Comparison of ENCODE assay signal across 8 cellular contexts in genomic region chr1:229253170-229253974, GRCh38. TPM values are rescaled to one million over a fixed set of nuclear protein-coding genes. Genes with fewer than 3 reads are reported as not detected.
DNase-seq lines count a peak whose midpoint lies in the region; ATAC-seq and TF ChIP-seq lines count a peak whose summit lies in the region.

No MANE protein-coding gene starts in this region.

- peak overlapping the region; percentile 61 for H3K4me3 Mint-ChIP-seq in activated CD8-positive, alpha-beta T cell treated with anti-CD3 and anti-CD28 coated beads for 36 hours

- ATAC-seq in activated CD8-positive, alpha-beta T cell treated with anti-CD3 and anti-CD28 coated beads for 36 hours, result peak; percentile 78
- ATAC-seq in HG03520 (IDR thresholded peaks at IDR 0.05; ENCODE audit: unreplicated experiment) (no peak), left lobe of liver (no peak)

- peak; percentile 47 for DNase-seq in activated CD8-positive, alpha-beta memory T cell treated with anti-CD3 and anti-CD28 coated beads, Interleukin-2, amount 50 U/mL, for 48 hours
- DNase-seq in activated CD8-positive, alpha-beta memory T cell treated with anti-CD3 and anti-CD28 coated beads, Interleukin-2, amount 50 U/mL, for 4 hours, result no peak
- peak; percentile 78 for DNase-seq in LoVo (ENCODE audit: low spot score)
- peak; percentile 38 for DNase-seq in activated CD8-positive, alpha-beta T cell treated with anti-CD3 and anti-CD28 coated beads for 36 hours
- peak; percentile 90 for DNase-seq in left kidney (ENCODE audit: low read depth, low spot score)
- no peak for DNase-seq in RKO (ENCODE audit: low spot score)
- DNase-seq in left lobe of liver (ENCODE audit: low spot score), result no peak

- H3K4me1 Mint-ChIP-seq in activated CD8-positive, alpha-beta T cell treated with anti-CD3 and anti-CD28 coated beads for 36 hours (ENCODE audit: low read depth), result peaks cover 60% of the 10 kb centered on the region

- no peak for TF ChIP-seq CTCF in activated CD8-positive, alpha-beta T cell treated with anti-CD3 and anti-CD28 coated beads for 36 hours (IDR thresholded peaks at IDR 0.05)

- H3K27ac Mint-ChIP-seq in activated CD8-positive, alpha-beta T cell treated with anti-CD3 and anti-CD28 coated beads for 36 hours, result peak overlapping the region; percentile 89

- no peaks in the 10 kb centered on the region for H3K36me3 Mint-ChIP-seq in activated CD8-positive, alpha-beta T cell treated with anti-CD3 and anti-CD28 coated beads for 36 hours (ENCODE audit: low read depth)

- no peaks in the 10 kb centered on the region for H3K27me3 Mint-ChIP-seq in activated CD8-positive, alpha-beta T cell treated with anti-CD3 and anti-CD28 coated beads for 36 hours

- POLR2A ChIA-PET in activated CD8-positive, alpha-beta T cell treated with anti-CD3 and anti-CD28 coated beads for 36 hours (lab: Charles Lee), result interaction anchor here (0.6 kb wide), 1 partner anchor 35 kb away, joined by 3 read pairs; no protein-coding TSS in a partner anchor

- intact Hi-C loops in activated CD8-positive, alpha-beta T cell treated with anti-CD3 and anti-CD28 coated beads for 36 hours (cut with micrococcal nuclease), result loop anchor here (10.0 kb wide), 2 partner anchors 191 to 231 kb away; no protein-coding TSS in a partner anchor

- CTCF ChIA-PET in activated CD8-positive, alpha-beta T cell treated with anti-CD3 and anti-CD28 coated beads for 36 hours (lab: Charles Lee), result interaction anchor here (0.9 to 6.9 kb wide), 4 partner anchors 25 to 589 kb away, joined by 3 to 100 read pairs (median 20); no protein-coding TSS in a partner anchor

- no peaks in the 10 kb centered on the region for H3K9me3 Mint-ChIP-seq in activated CD8-positive, alpha-beta T cell treated with anti-CD3 and anti-CD28 coated beads for 36 hours

RNA-seq across cellular contexts. Expression of gene RAB4A, which starts 17.5 kb away (rescaled TPM):
- 10 to 100 TPM; 27.2 to 30.6 TPM for total RNA-seq in activated CD8-positive, alpha-beta T cell treated with anti-CD3 and anti-CD28 coated beads for 36 hours
- 63.7 TPM for total RNA-seq in left lobe of liver

Comparison
In these comparisons a context has a peak if more than half of its experiments do, and no peak if none do; other contexts are left out.
1. DNase-seq: peak in activated CD8-positive, alpha-beta memory T cell treated with anti-CD3 and anti-CD28 coated beads, Interleukin-2, amount 50 U/mL, for 48 hours (single experiment), LoVo (single experiment), activated CD8-positive, alpha-beta T cell treated with anti-CD3 and anti-CD28 coated beads for 36 hours (single experiment) and left kidney (single experiment); none in activated CD8-positive, alpha-beta memory T cell treated with anti-CD3 and anti-CD28 coated beads, Interleukin-2, amount 50 U/mL, for 4 hours (single experiment), RKO (single experiment) and left lobe of liver (single experiment).